ENCODE assay signal across 13 cellular contexts in genomic region chr1:18554597-18554996, GRCh38.
DNase-seq lines count a peak whose midpoint lies in the region; ATAC-seq and TF ChIP-seq lines count a peak whose summit lies in the region.
"Had no signal": no experiment of that assay in that cellular context is flagged by ENCODE, and none has a peak within 500 bp of the region (broad histone marks: within the 10 kb centered on the region; RNA-seq: fewer than 3 reads in every experiment).

No MANE protein-coding gene starts in this region.

- TF ChIP-seq EP300 in stomach (IDR thresholded peaks at IDR 0.05) = no peak

- no peak overlapping the region for H3K27ac Mint-ChIP-seq in stimulated activated memory B cell treated with anti-CD40 and anti-IgM and Interleukin-4, amounts not matched to agents 10 μg/mL and 1 μg/mL and 100 μg/mL, for 72 hours
- H3K27ac Mint-ChIP-seq: B cell; CD4-positive, alpha-beta T cell had no signal

- peak; percentile 13 for DNase-seq in NCI-H69 (lab: John Stamatoyannopoulos, UW)
- no peak for DNase-seq in left colon
- peak; percentile 49 for DNase-seq in stomach
- no peak for DNase-seq in NCI-H226
- DNase-seq: Caco-2; CD4-positive, alpha-beta T cell; GM23248 had no signal

- intact Hi-C loops in left colon (cut with DNase I, micrococcal nuclease) (no loop called here), stomach (cut with DNase I; ENCODE audit: low total_unique reads) (no loop called here)

- H3K36me3 Mint-ChIP-seq in stimulated activated memory B cell treated with anti-CD40 and anti-IgM and Interleukin-4, amounts not matched to agents 10 μg/mL and 1 μg/mL and 100 μg/mL, for 72 hours = no peaks in the 10 kb centered on the region

- TF ChIP-seq CTCF in C4-2B (conservative IDR thresholded peaks at IDR 0.05) (no peak), stomach (IDR thresholded peaks at IDR 0.05) (no peak)

- ATAC-seq in left colon = peak; percentile 52
- no peak for ATAC-seq in stimulated activated memory B cell treated with anti-CD40 and anti-IgM and Interleukin-4, amounts not matched to agents 10 μg/mL and 1 μg/mL and 100 μg/mL, for 72 hours
- ATAC-seq: HepG2 had no signal

- peaks cover 12% of the 10 kb centered on the region for H3K4me1 Mint-ChIP-seq in stimulated activated memory B cell treated with anti-CD40 and anti-IgM and Interleukin-4, amounts not matched to agents 10 μg/mL and 1 μg/mL and 100 μg/mL, for 72 hours

- H3K9me3 ChIP-seq in stomach = no peaks in the 10 kb centered on the region
- H3K9me3 ChIP-seq: BLaER1 treated with 17β-estradiol and CSF1 and Interleukin-3, amounts not matched to agents 10 nM and 100 nM; Caco-2; HAP-1 had no signal

- WGBS in stomach, 5 donors = 22 to 29% (median 23%) methylated on average over 7 of the region's 7 CpGs

- H3K4me3 ChIP-seq in stomach = no peak overlapping the region
- H3K4me3 ChIP-seq: BLaER1 treated with 17β-estradiol and CSF1 and Interleukin-3, amounts not matched to agents 10 nM and 100 nM; GM23248; HAP-1 had no signal

- H3K27me3 ChIP-seq in stomach = peaks cover 5 to 91% (median 22%) of the 10 kb centered on the region in 3 donors

- no peaks in the 10 kb centered on the region for H3K36me3 ChIP-seq in stomach
- H3K36me3 ChIP-seq: BLaER1 treated with 17β-estradiol and CSF1 and Interleukin-3, amounts not matched to agents 10 nM and 100 nM; HAP-1 had no signal

- no peak overlapping the region for H3K4me3 Mint-ChIP-seq in stimulated activated memory B cell treated with anti-CD40 and anti-IgM and Interleukin-4, amounts not matched to agents 10 μg/mL and 1 μg/mL and 100 μg/mL, for 72 hours
- H3K4me3 Mint-ChIP-seq: B cell; CD4-positive, alpha-beta T cell had no signal

- H3K9me3 Mint-ChIP-seq in stimulated activated memory B cell treated with anti-CD40 and anti-IgM and Interleukin-4, amounts not matched to agents 10 μg/mL and 1 μg/mL and 100 μg/mL, for 72 hours = no peaks in the 10 kb centered on the region
- H3K9me3 Mint-ChIP-seq: CD4-positive, alpha-beta T cell had no signal

- peaks cover 84% of the 10 kb centered on the region for H3K27me3 Mint-ChIP-seq in stimulated activated memory B cell treated with anti-CD40 and anti-IgM and Interleukin-4, amounts not matched to agents 10 μg/mL and 1 μg/mL and 100 μg/mL, for 72 hours

- TF ChIP-seq POLR2A in stomach (IDR thresholded peaks at IDR 0.05) = no peak

- peaks cover 6 to 20% (median 14%) of the 10 kb centered on the region in 4 donors for H3K4me1 ChIP-seq in stomach
- H3K4me1 ChIP-seq: Caco-2, HAP-1 had no signal

- H3K27ac ChIP-seq in C4-2B = peak overlapping the region; percentile 80
- no peak overlapping the region for H3K27ac ChIP-seq in stomach
- H3K27ac ChIP-seq: BLaER1 treated with 17β-estradiol and CSF1 and Interleukin-3, amounts not matched to agents 10 nM and 100 nM; GM23248 had no signal

Comparison
In these comparisons a context has a peak if more than half of its experiments do, and no peak if none do; other contexts are left out.
1. DNase-seq: peak in NCI-H69 (single experiment) and stomach (single experiment); none in left colon (0 of 2) and NCI-H226 (single experiment).